Comparison of ENCODE assay signal across 8 cellular contexts in genomic region chr6:87155920-87156600, GRCh38. TPM values are rescaled to one million over a fixed set of nuclear protein-coding genes. Genes with fewer than 3 reads are reported as not detected.
DNase-seq lines count a peak whose midpoint lies in the region; ATAC-seq, FAIRE-seq and TF ChIP-seq lines count a peak whose summit lies in the region.

No MANE protein-coding gene starts in this region.

- peaks cover 39% of the 10 kb centered on the region for H3K79me2 ChIP-seq in parathyroid adenoma

- H3K27ac Mint-ChIP-seq in activated naive CD4-positive, alpha-beta T cell treated with anti-CD3 and anti-CD28 coated beads, Interleukin-2, amount 50 U/mL, for 72 hours: peak overlapping the region; percentile 97 to 98

- H3K4me2 ChIP-seq in parathyroid adenoma (ENCODE audit: low read length): peak overlapping the region; percentile 96

- peak overlapping the region; percentile 96 for H2AFZ ChIP-seq in parathyroid adenoma

- H3K9me3 Mint-ChIP-seq in activated naive CD4-positive, alpha-beta T cell treated with anti-CD3 and anti-CD28 coated beads, Interleukin-2, amount 50 U/mL, for 72 hours: no peaks in the 10 kb centered on the region

- intact Hi-C loops in cardiac septum (cut with DNase I): loop anchor here (2.0 to 5.0 kb wide), 2 partner anchors 166 to 545 kb away; partner anchors contain the start of gene SMIM8

- peak overlapping the region; percentile 64 for H3K9ac ChIP-seq in parathyroid adenoma

- H3K4me3 ChIP-seq in parathyroid adenoma (ENCODE audit: low read depth, low read length): peak overlapping the region; percentile 82

- DNase-seq in NCI-H345 (lab: John Stamatoyannopoulos, UW) (peak; percentile 50), NCI-H345 treated with DMSO at 0.1 percent for 48 hours (lab: John Stamatoyannopoulos, UW; ENCODE audit: unreplicated experiment) (no peak), RPMI8226 (peak; percentile 28), cardiac septum (ENCODE audit: low spot score) (peak; percentile 77), urothelium cell line (ENCODE audit: low spot score) (peak; percentile 27)
- peak; percentile 45 to 72 for DNase-seq in activated naive CD4-positive, alpha-beta T cell treated with anti-CD3 and anti-CD28 coated beads, Interleukin-2, amount 50 U/mL, for 72 hours (ENCODE audit: low spot score in 2 of 2)

- TF ChIP-seq CTCF in parathyroid adenoma (IDR thresholded peaks at IDR 0.05): no peak

- FAIRE-seq in urothelium cell line (lab: Jason Lieb, UNC): no peak

- no peaks in the 10 kb centered on the region for H3K27me3 ChIP-seq in parathyroid adenoma (ENCODE audit: control insufficient read depth, insufficient read depth, low read length)

- H3K36me3 ChIP-seq in parathyroid adenoma (ENCODE audit: control insufficient read depth, insufficient read depth, low read length): no peaks in the 10 kb centered on the region

- ATAC-seq in HG03066 (IDR thresholded peaks at IDR 0.05; ENCODE audit: low read depth, unreplicated experiment): peak; percentile 1
- ATAC-seq in activated naive CD4-positive, alpha-beta T cell treated with anti-CD3 and anti-CD28 coated beads, Interleukin-2, amount 50 U/mL, for 72 hours: peak; percentile 6 to 20

- H3K4me1 ChIP-seq in parathyroid adenoma: peaks cover 9% of the 10 kb centered on the region

- H3K9me3 ChIP-seq in parathyroid adenoma (ENCODE audit: control insufficient read depth, low read length): no peaks in the 10 kb centered on the region

- H3K36me3 Mint-ChIP-seq in activated naive CD4-positive, alpha-beta T cell treated with anti-CD3 and anti-CD28 coated beads, Interleukin-2, amount 50 U/mL, for 72 hours: peaks cover 16 to 31% of the 10 kb centered on the region in 2 donors

- H3K27ac ChIP-seq in parathyroid adenoma: peak overlapping the region; percentile 92

RNA-seq across cellular contexts. Expression of gene ZNF292, which starts 0.7 kb away (rescaled TPM):
- 10 to 100 TPM; 57.0 to 100.0 TPM for total RNA-seq in activated naive CD4-positive, alpha-beta T cell treated with anti-CD3 and anti-CD28 coated beads, Interleukin-2, amount 50 U/mL, for 72 hours
- 34.5 TPM for total RNA-seq in cardiac septum
